ENCODE assay signal across 11 cellular contexts in genomic region chr3:53554559-53555511, GRCh38.
A peak's percentile ranks its signal among the peaks of the same experiment; 100 is the strongest.
DNase-seq lines count a peak whose midpoint lies in the region; ATAC-seq, FAIRE-seq and TF ChIP-seq lines count a peak whose summit lies in the region.
"Had no signal": no experiment of that assay in that cellular context is flagged by ENCODE, and none has a peak within 500 bp of the region (broad histone marks: within the 10 kb centered on the region; RNA-seq: fewer than 3 reads in every experiment).

No MANE protein-coding gene starts in this region.

- BruUV-seq in GM12878 (replicated peaks; lab: Mats Ljungman, UMichigan) (no TSS peak), PC-3 (replicated peaks; lab: Mats Ljungman, UMichigan) (no TSS peak), mammary epithelial cell (replicated peaks; lab: Mats Ljungman, UMichigan) (no TSS peak)

- in situ Hi-C loops in GM12878 (cut with MboI) (no loop called here), mammary epithelial cell (cut with MboI; ENCODE audit: low sequenced_read_pairs in 2 of 2) (no loop called here)

- CTCF ChIA-PET in GM12878 (lab: Yijun Ruan, JAX) (interaction anchor here (0.6 to 1.4 kb wide), 5 partner anchors 9 to 152 kb away, joined by 3 to 4 read pairs (median 3); no protein-coding TSS in a partner anchor), PC-3 (lab: Charles Lee) (no interaction called here), mammary epithelial cell (lab: Charles Lee; ENCODE audit: low non-redundant PET) (no interaction called here)

- no peaks in the 10 kb centered on the region for H3K9me3 Mint-ChIP-seq in neural progenitor cell

- TF ChIP-seq POLR2A in GM12878 (IDR thresholded peaks at IDR 0.05; ENCODE audit: low read depth, low read length) = no peak

- peak; percentile 74 for ATAC-seq in GM18520 (IDR thresholded peaks at IDR 0.05; ENCODE audit: unreplicated experiment)
- peak; percentile 74 for ATAC-seq in GM21367 (IDR thresholded peaks at IDR 0.05; ENCODE audit: unreplicated experiment)
- ATAC-seq in HG03135 (IDR thresholded peaks at IDR 0.05; ENCODE audit: unreplicated experiment) = peak; percentile 86
- ATAC-seq in GM12878 = peak; percentile 95
- ATAC-seq in PC-3 = no peak

- DNase-seq in GM12878 (ENCODE audit: low read depth, low spot score) (peak; percentile 83), PC-3 (no peak), NOMO-1 treated with DMSO at 0.1 percent for 48 hours (lab: John Stamatoyannopoulos, UW; ENCODE audit: unreplicated experiment) (no peak), neural progenitor cell (ENCODE audit: low spot score) (no peak), mammary epithelial cell (no peak)
- DNase-seq: activated CD8-positive, alpha-beta memory T cell treated with anti-CD3 and anti-CD28 coated beads, Interleukin-2, amount 50 U/mL, for 4 hours; effector CD8-positive, alpha-beta T cell had no signal

- no peaks in the 10 kb centered on the region for H3K36me3 ChIP-seq in GM12878 (ENCODE audit: control insufficient read depth in 2 of 2, insufficient read depth in 2 of 2, low read length in 1 of 2)
- no peaks in the 10 kb centered on the region for H3K36me3 ChIP-seq in PC-3 (ENCODE audit: low read depth, low read length)
- H3K36me3 ChIP-seq in neural progenitor cell = no peaks in the 10 kb centered on the region
- no peaks in the 10 kb centered on the region for H3K36me3 ChIP-seq in mammary epithelial cell (ENCODE audit: insufficient read depth, low read length)

- SMC1A ChIA-PET in GM12878 (lab: Charles Lee; ENCODE audit: uncharacterized antibody, unreplicated experiment) = interaction anchor here (0.9 to 2.9 kb wide), 13 partner anchors 9 to 209 kb away, joined by 3 to 16 read pairs (median 4); no protein-coding TSS in a partner anchor

- 12% methylated on average over 8 of the region's 8 CpGs for WGBS in GM12878 (ENCODE audit: insufficient coverage, insufficient replicate concordance, low lambda C conversion rate, missing lambda C conversion rate)
- WGBS in mammary epithelial cell (ENCODE audit: low coverage, missing lambda C conversion rate) = 92% methylated on average over 8 of the region's 8 CpGs

- H3K9me2 ChIP-seq in PC-3 (replicated peaks; ENCODE audit: low read length) = no peaks in the 10 kb centered on the region

- no peaks in the 10 kb centered on the region for H3K27me3 ChIP-seq in GM12878 (replicated peaks in 1 of 2; ENCODE audit: control insufficient read depth in 2 of 2, insufficient read depth in 2 of 2, low read length in 1 of 2)
- peaks cover 93% of the 10 kb centered on the region for H3K27me3 ChIP-seq in PC-3 (ENCODE audit: low read length)
- H3K27me3 ChIP-seq in neural progenitor cell = no peaks in the 10 kb centered on the region
- peaks cover 2% of the 10 kb centered on the region for H3K27me3 ChIP-seq in mammary epithelial cell (ENCODE audit: insufficient read depth, low read length)

- dilution Hi-C loops in mammary epithelial cell (cut with HindIII; ENCODE audit: low sequenced_read_pairs) = no loop called here

- H3K27ac ChIP-seq in GM12878 (ENCODE audit: control insufficient read depth, insufficient read depth) = peak overlapping the region; percentile 76
- H3K27ac ChIP-seq in PC-3 (ENCODE audit: low read length) = no peak overlapping the region
- no peak overlapping the region for H3K27ac ChIP-seq in neural progenitor cell
- no peak overlapping the region for H3K27ac ChIP-seq in mammary epithelial cell (ENCODE audit: insufficient read depth, low read depth, low read length)
- H3K27ac ChIP-seq: KMS-11 had no signal

- no peaks in the 10 kb centered on the region for H3K9me3 ChIP-seq in GM12878 (replicated peaks; ENCODE audit: control insufficient read depth, insufficient read depth, low read length)
- H3K9me3 ChIP-seq in PC-3 (ENCODE audit: low read length) = no peaks in the 10 kb centered on the region
- no peaks in the 10 kb centered on the region for H3K9me3 ChIP-seq in neural progenitor cell (ENCODE audit: low read depth)
- no peaks in the 10 kb centered on the region for H3K9me3 ChIP-seq in mammary epithelial cell (replicated peaks; ENCODE audit: insufficient read depth, low read length)

- peak overlapping the region; percentile 63 for H2AFZ ChIP-seq in GM12878 (ENCODE audit: control insufficient read depth, low read depth, low read length)
- no peak overlapping the region for H2AFZ ChIP-seq in PC-3 (ENCODE audit: low read length)
- no peak overlapping the region for H2AFZ ChIP-seq in neural progenitor cell (replicated peaks)
- no peak overlapping the region for H2AFZ ChIP-seq in mammary epithelial cell (ENCODE audit: low read depth, low read length)

- H3K4me3 Mint-ChIP-seq in neural progenitor cell = no peak overlapping the region

- RAD21 ChIA-PET in GM12878 (lab: Charles Lee; ENCODE audit: unreplicated experiment) = interaction anchor here (0.6 to 1.7 kb wide), 15 partner anchors 10 to 290 kb away, joined by 3 to 9 read pairs (median 3); no protein-coding TSS in a partner anchor

- no peak overlapping the region; the same call in 1 of the 2 replicates for H3K9ac ChIP-seq in GM12878 (ENCODE audit: control insufficient read depth, insufficient read depth, low read length)
- no peak overlapping the region for H3K9ac ChIP-seq in PC-3 (ENCODE audit: low read length)
- H3K9ac ChIP-seq in neural progenitor cell = no peak overlapping the region
- no peak overlapping the region for H3K9ac ChIP-seq in mammary epithelial cell (ENCODE audit: insufficient read depth, low read length)
- H3K9ac ChIP-seq: KMS-11 had no signal

- H3K4me1 Mint-ChIP-seq in neural progenitor cell = peaks cover 10% of the 10 kb centered on the region

- peak; percentile 50 to 74; a peak in 3 of 4 replicates for TF ChIP-seq EP300 in GM12878 (IDR thresholded peaks at IDR 0.05; ENCODE audit: borderline replicate concordance in 1 of 2, control insufficient read depth in 1 of 2, low read depth in 2 of 2, low read length in 2 of 2)

- H4K20me1 ChIP-seq in GM12878 (ENCODE audit: control insufficient read depth, insufficient read depth) (no peaks in the 10 kb centered on the region), PC-3 (ENCODE audit: low read length) (no peaks in the 10 kb centered on the region), neural progenitor cell (ENCODE audit: low read depth) (no peaks in the 10 kb centered on the region), mammary epithelial cell (ENCODE audit: insufficient read depth, low read length) (no peaks in the 10 kb centered on the region)

- POLR2A ChIA-PET in GM12878 (lab: Charles Lee) = interaction anchor here (0.6 to 1.6 kb wide), 6 partner anchors 9 to 209 kb away, joined by 3 to 6 read pairs (median 3); no protein-coding TSS in a partner anchor
- POLR2A ChIA-PET in PC-3 (lab: Charles Lee; ENCODE audit: unreplicated experiment) = no interaction called here

- no peak overlapping the region for H3K27ac Mint-ChIP-seq in neural progenitor cell

- peaks cover 6% of the 10 kb centered on the region for H3K27me3 Mint-ChIP-seq in neural progenitor cell (ENCODE audit: insufficient read depth, low read depth)

- H3K79me2 ChIP-seq in GM12878 (ENCODE audit: control insufficient read depth, insufficient read depth, low read length) (no peaks in the 10 kb centered on the region), PC-3 (ENCODE audit: low read length) (no peaks in the 10 kb centered on the region), neural progenitor cell (ENCODE audit: low read depth) (no peaks in the 10 kb centered on the region), mammary epithelial cell (ENCODE audit: insufficient read depth, low read length) (no peaks in the 10 kb centered on the region)

- peak; percentile 94 for FAIRE-seq in GM12878 (lab: Jason Lieb, UNC)

- intact Hi-C loops in GM12878 (cut with micrococcal nuclease; ENCODE audit: unreplicated experiment) = loop anchor here (2.0 kb wide), 1 partner anchor 96 kb away; no protein-coding TSS in a partner anchor
- intact Hi-C loops in PC-3 (cut with micrococcal nuclease) = no loop called here
- intact Hi-C loops in mammary epithelial cell (cut with micrococcal nuclease) = no loop called here

- TF ChIP-seq RAD21 in GM12878 (IDR thresholded peaks at IDR 0.05; ENCODE audit: insufficient read depth, low read depth, low read length) = no peak

- H3K36me3 Mint-ChIP-seq in neural progenitor cell = no peaks in the 10 kb centered on the region

- no peaks in the 10 kb centered on the region for H3F3A ChIP-seq in PC-3 (ENCODE audit: low read length, unreplicated experiment)
- H3F3A ChIP-seq in neural progenitor cell (ENCODE audit: low read depth) = no peaks in the 10 kb centered on the region

- peaks cover 13% of the 10 kb centered on the region for H3K4me1 ChIP-seq in GM12878 (ENCODE audit: control insufficient read depth, insufficient read depth, low read length)
- H3K4me1 ChIP-seq in PC-3 (ENCODE audit: insufficient read depth, low read length) = no peaks in the 10 kb centered on the region
- no peaks in the 10 kb centered on the region for H3K4me1 ChIP-seq in neural progenitor cell
- no peaks in the 10 kb centered on the region for H3K4me1 ChIP-seq in mammary epithelial cell (ENCODE audit: insufficient read depth, low read length)

- no peak overlapping the region for H3K4me3 ChIP-seq in GM12878
- H3K4me3 ChIP-seq in PC-3 (ENCODE audit: low read length) = no peak overlapping the region
- no peak overlapping the region for H3K4me3 ChIP-seq in neural progenitor cell
- H3K4me3 ChIP-seq in mammary epithelial cell (replicated peaks in 1 of 3; ENCODE audit: insufficient read depth in 1 of 3, low read depth in 2 of 3, low read length in 3 of 3) = no peak overlapping the region

- TF ChIP-seq CTCF in GM12878 (IDR thresholded peaks at IDR 0.05 in 2 of 3, conservative IDR thresholded peaks at IDR 0.05 in 1 of 3; ENCODE audit: control insufficient read depth in 2 of 3, extremely low read depth in 1 of 3, insufficient read depth in 1 of 3, low read depth in 3 of 3, low read length in 3 of 3) (no peak), PC-3 (conservative IDR thresholded peaks at IDR 0.05; ENCODE audit: low read depth, low read length) (no peak), neural progenitor cell (IDR thresholded peaks at IDR 0.05) (no peak), mammary epithelial cell (conservative IDR thresholded peaks at IDR 0.05 in 1 of 2, IDR thresholded peaks at IDR 0.05 in 1 of 2; ENCODE audit: extremely low read depth in 1 of 2, insufficient read depth in 1 of 2, low read depth in 1 of 2, low read length in 2 of 2) (no peak)

- H3K4me2 ChIP-seq in GM12878 (ENCODE audit: control insufficient read depth, insufficient read depth) (peak overlapping the region; percentile 70), PC-3 (ENCODE audit: low read length) (no peak overlapping the region), neural progenitor cell (no peak overlapping the region), mammary epithelial cell (ENCODE audit: insufficient read depth, low read depth, low read length) (no peak overlapping the region)
- H3K4me2 ChIP-seq: KMS-11 had no signal
